8 cellular contexts compared by ENCODE assay signal in the genomic region with DNA sequence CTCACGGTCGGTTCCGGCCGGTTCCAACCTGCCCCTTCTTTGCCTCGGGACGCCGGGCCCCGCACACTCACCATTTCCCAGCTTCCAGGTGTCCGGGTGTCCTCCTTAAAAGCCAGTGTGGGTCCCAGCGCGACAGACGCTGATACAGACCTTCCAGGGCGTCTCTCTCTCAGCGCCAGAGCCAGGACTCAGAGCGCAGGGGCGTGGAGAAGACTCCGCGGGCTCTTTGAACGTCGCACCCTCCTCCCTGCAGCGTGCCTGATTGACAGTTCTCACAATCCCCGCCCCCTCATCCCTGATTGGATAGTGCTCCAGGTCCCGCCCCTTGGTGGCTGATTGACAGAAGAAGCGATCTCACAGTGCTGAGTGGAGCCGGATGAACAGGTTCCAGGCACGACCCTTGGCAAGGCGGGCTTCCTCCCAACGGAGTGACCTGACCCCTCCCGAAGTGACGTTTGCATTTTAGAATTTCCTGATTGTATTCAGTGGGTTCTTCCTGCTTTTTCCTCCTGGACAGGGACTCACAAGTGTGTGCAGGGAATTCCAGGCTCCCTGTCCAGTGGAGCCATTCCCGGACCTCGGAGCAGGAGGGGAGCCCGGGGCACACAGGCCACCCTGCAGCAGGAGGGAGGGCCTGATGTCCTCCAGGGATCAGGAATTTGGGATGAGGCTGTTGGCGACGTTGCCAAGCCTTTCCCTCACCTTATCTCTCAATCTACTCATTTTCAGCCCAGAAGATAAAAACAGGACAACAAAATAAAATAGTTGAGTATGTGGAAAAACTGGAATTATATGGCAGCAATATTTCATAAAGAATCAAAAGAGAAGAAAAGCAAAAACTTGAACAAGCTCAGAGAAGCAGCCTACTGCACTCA. TPM values are rescaled to one million over a fixed set of nuclear protein-coding genes. Genes with fewer than 3 reads are reported as not detected.
A peak's percentile ranks its signal among the peaks of the same experiment; 100 is the strongest.
DNase-seq lines count a peak whose midpoint lies in the region; ATAC-seq and TF ChIP-seq lines count a peak whose summit lies in the region.

Gene ZNF823 (minus strand): TSS at position 201 of the 875 bp plus-strand sequence. CDS start 127 bp downstream, at position 74.

- no peak within 1 kb of the TSS for H2BK15ac ChIP-seq in mesendoderm (replicated peaks; ENCODE audit: low read depth)

- no peak within 1 kb of the TSS for H2AK5ac ChIP-seq in mesendoderm (ENCODE audit: low read length)

- peaks cover 3% of the 10 kb centered on the region for H3K79me1 ChIP-seq in mesendoderm (ENCODE audit: low read length)

- H3K56ac ChIP-seq in mesendoderm (ENCODE audit: low read length) = peak within 1 kb of the TSS; percentile 96

- H3K27me3 ChIP-seq in Caco-2 (replicated peaks; ENCODE audit: control insufficient read depth, insufficient read depth, low read length) (no peaks in the 10 kb centered on the region), endodermal cell (ENCODE audit: control insufficient read depth, insufficient read depth, low read length, poor library complexity, severe bottlenecking) (no peaks in the 10 kb centered on the region), mesendoderm (ENCODE audit: insufficient read depth, low read length, poor library complexity) (no peaks in the 10 kb centered on the region)

- ATAC-seq in GM21367 (IDR thresholded peaks at IDR 0.05; ENCODE audit: unreplicated experiment) = peak; percentile 72

- POLR2A ChIA-PET in Caco-2 (lab: Charles Lee) = interaction anchor here (1.6 kb wide), 1 partner anchor 28 kb away, joined by 9 read pairs; the partner anchor contains the start of gene ZNF441

- H3K27ac ChIP-seq in endodermal cell (ENCODE audit: low read depth, low read length) (peak within 1 kb of the TSS; percentile 62), mesendoderm (ENCODE audit: low read depth, low read length) (peak within 1 kb of the TSS; percentile 42)

- 0 to 2% methylated on average over 16 to 34 of the region's 35 CpGs for WGBS in endodermal cell (ENCODE audit: insufficient coverage in 1 of 2, insufficient read length in 1 of 2), 2 experiments
- no CpG with 5 or more reads among the region's 35 CpGs for WGBS in mesendoderm (ENCODE audit: extremely low coverage, insufficient coverage, low lambda C conversion rate)

- H3K9me3 ChIP-seq in Caco-2 (no peaks in the 10 kb centered on the region), endodermal cell (ENCODE audit: control insufficient read depth, low read length) (no peaks in the 10 kb centered on the region)

- H3K4me1 ChIP-seq in Caco-2 = peaks cover 9% of the 10 kb centered on the region
- H3K4me1 ChIP-seq in endodermal cell (ENCODE audit: control insufficient read depth, insufficient read depth, low read length) = peaks cover 3% of the 10 kb centered on the region
- H3K4me1 ChIP-seq in mesendoderm (ENCODE audit: control insufficient read depth, low read depth, low read length) = no peaks in the 10 kb centered on the region

- H2BK5ac ChIP-seq in mesendoderm (ENCODE audit: low read length) = peak within 1 kb of the TSS; percentile 69

- no peak within 1 kb of the TSS for H4K5ac ChIP-seq in mesendoderm (ENCODE audit: low read length)

- H3K79me2 ChIP-seq in mesendoderm (ENCODE audit: control insufficient read depth, insufficient read depth, low read length) = no peaks in the 10 kb centered on the region

- H3K27ac Mint-ChIP-seq in Caco-2 (ENCODE audit: unreplicated experiment) = peak within 1 kb of the TSS; percentile 99
- H3K27ac Mint-ChIP-seq in endodermal cell = peak within 1 kb of the TSS; percentile 98

- H2BK120ac ChIP-seq in mesendoderm (ENCODE audit: low read depth, low read length) = no peak within 1 kb of the TSS

- H3K4ac ChIP-seq in mesendoderm (ENCODE audit: low read depth, low read length) = peak within 1 kb of the TSS; percentile 64

- H3K4me3 ChIP-seq in Caco-2 (ENCODE audit: low read depth, low read length) = peak within 1 kb of the TSS; percentile 75
- peak within 1 kb of the TSS; percentile 98 for H3K4me3 ChIP-seq in endodermal cell (ENCODE audit: low read length)
- peak within 1 kb of the TSS; percentile 87 for H3K4me3 ChIP-seq in mesendoderm (ENCODE audit: low read length)

- CTCF ChIA-PET in Caco-2 (lab: Charles Lee) = interaction anchor here (1.0 kb wide), 1 partner anchor 28 kb away, joined by 3 read pairs; the partner anchor contains the start of gene ZNF441

- peak within 1 kb of the TSS; percentile 25 for H3K18ac ChIP-seq in mesendoderm (ENCODE audit: low read length)

- peaks cover 5% of the 10 kb centered on the region for H3K4me1 Mint-ChIP-seq in Caco-2 (ENCODE audit: low read depth, unreplicated experiment)
- peaks cover 7% of the 10 kb centered on the region for H3K4me1 Mint-ChIP-seq in endodermal cell

- H4K8ac ChIP-seq in mesendoderm (ENCODE audit: low read depth, low read length) = no peak within 1 kb of the TSS

- H3K4me3 Mint-ChIP-seq in Caco-2 (ENCODE audit: unreplicated experiment) = peak within 1 kb of the TSS; percentile 100
- H3K4me3 Mint-ChIP-seq in endodermal cell = peak within 1 kb of the TSS; percentile 96

- H3K4me2 ChIP-seq in mesendoderm (ENCODE audit: low read length) = peak within 1 kb of the TSS; percentile 97

- intact Hi-C loops in Caco-2 (cut with micrococcal nuclease; ENCODE audit: unreplicated experiment) = loop anchor here (1.0 to 5.0 kb wide), 4 partner anchors 28 to 182 kb away; partner anchors contain the start of genes ELOF1 and ZNF491

- TF ChIP-seq CTCF in Caco-2 (IDR thresholded peaks at IDR 0.05; ENCODE audit: insufficient read depth in 1 of 2, low read depth in 1 of 2, low read length in 1 of 2, severe bottlenecking in 1 of 2, unreplicated experiment in 1 of 2) (no peak), endodermal cell (conservative IDR thresholded peaks at IDR 0.05) (no peak)

- H3K36me3 Mint-ChIP-seq in Caco-2 (ENCODE audit: insufficient read depth, unreplicated experiment) (peaks cover 41% of the 10 kb centered on the region), endodermal cell (ENCODE audit: low read depth) (peaks cover 13% of the 10 kb centered on the region)

- H3K9ac ChIP-seq in endodermal cell (ENCODE audit: extremely low read depth, low read length, poor library complexity, severe bottlenecking) (peak within 1 kb of the TSS; percentile 85), mesendoderm (ENCODE audit: low read length) (peak within 1 kb of the TSS; percentile 90)

- DNase-seq in Caco-2 (peak; percentile 99), HT1080 (ENCODE audit: low read depth) (peak; percentile 97), NOMO-1 (lab: John Stamatoyannopoulos, UW; ENCODE audit: unreplicated experiment in 2 of 2) (peak; percentile 86 to 97), endodermal cell (peak; percentile 100), mesendoderm (peak; percentile 99)
- DNase-seq in activated CD8-positive, alpha-beta memory T cell treated with anti-CD3 and anti-CD28 coated beads, Interleukin-2, amount 50 U/mL, for 1 hour (ENCODE audit: extremely low read depth) = peak; percentile 94
- peak; percentile 90 for DNase-seq in stimulated activated CD8-positive, alpha-beta memory T cell treated with anti-CD3 and anti-CD28 coated beads, Interleukin-12 subunit alpha, Interleukin-12 subunit beta, amount 100 ng/mL, for 4 hours (ENCODE audit: low read depth)

- H3K36me3 ChIP-seq in Caco-2 (ENCODE audit: control insufficient read depth, insufficient read depth, low read length) (no peaks in the 10 kb centered on the region; the same call in 1 of the 2 replicates), endodermal cell (ENCODE audit: control insufficient read depth, insufficient read depth, low read length) (peaks cover 4% of the 10 kb centered on the region), mesendoderm (ENCODE audit: control insufficient read depth, insufficient read depth, low read length) (no peaks in the 10 kb centered on the region)

- H3K9me3 Mint-ChIP-seq in Caco-2 (ENCODE audit: unreplicated experiment) = no peaks in the 10 kb centered on the region
- no peaks in the 10 kb centered on the region for H3K9me3 Mint-ChIP-seq in endodermal cell

- BruUV-seq in Caco-2 (replicated peaks; lab: Mats Ljungman, UMichigan) = TSS peak; percentile 95

- peak within 1 kb of the TSS; percentile 66 for H3K23ac ChIP-seq in mesendoderm (ENCODE audit: low read length)

- H3K27me3 Mint-ChIP-seq in Caco-2 (ENCODE audit: insufficient read depth, unreplicated experiment) (no peaks in the 10 kb centered on the region), endodermal cell (ENCODE audit: insufficient read depth) (peaks cover 26% of the 10 kb centered on the region)

RNA-seq across cellular contexts. Expression of gene ZNF823, which starts in this region (rescaled TPM):
- total RNA-seq in Caco-2 (2022) = 11.9 and 12.1 TPM in 2 replicates
- 2.7 and 4.1 TPM in 2 replicates for total RNA-seq in HT1080 (2014; rRNA removed; shearing (Covaris generic))
- polyA plus RNA-seq in HT1080 (2015; cell fraction: cytosol; rRNA removed) = 1.6 and 2.0 TPM in 2 replicates
- 3.3 and 3.5 TPM in 2 replicates for polyA plus RNA-seq in HT1080 (2015; cell fraction: nucleus; rRNA removed)
- total RNA-seq in endodermal cell = 10 to 100 TPM in 1 of 2 donors, 1 to 10 TPM in 1; 9.5 to 10.6 TPM
- 6.2 TPM for polyA plus RNA-seq in endodermal cell (2013, experiment 1 of 2)
- polyA plus RNA-seq in endodermal cell (2013, experiment 2 of 2) = 5.2 TPM
- polyA plus RNA-seq in mesendoderm (2013, experiment 1 of 2) = 2.2 TPM
- polyA plus RNA-seq in mesendoderm (2013, experiment 2 of 2) = 2.0 TPM

Comparison
In these comparisons a context has a peak if more than half of its experiments do, and no peak if none do; other contexts are left out.
1. Peak in every context shown above with its lines: DNase-seq, ATAC-seq, H3K4me3 ChIP-seq and H3K27ac ChIP-seq.